25 cellular contexts compared by ENCODE assay signal in the genomic region with DNA sequence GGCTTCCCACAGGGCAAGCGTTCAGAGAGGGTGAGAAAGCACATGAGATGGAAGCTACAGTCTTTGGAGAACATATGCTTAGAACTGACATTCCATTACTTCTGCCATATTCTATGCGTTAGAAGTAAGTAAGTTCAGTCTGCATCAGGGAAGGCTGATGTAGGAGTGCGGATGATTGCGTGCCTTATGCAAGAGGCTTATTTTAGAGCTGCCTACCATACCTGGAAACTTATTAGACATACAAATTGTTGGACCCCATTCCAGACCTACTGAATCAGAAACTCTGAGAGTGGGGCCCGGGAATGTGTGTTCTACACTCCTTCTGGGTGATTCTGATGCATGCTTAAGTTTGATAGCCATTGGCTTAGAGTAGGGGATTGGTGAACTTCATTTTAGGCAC.
"Had no signal": no experiment of that assay in that cellular context is flagged by ENCODE, and none has a peak within 500 bp of the region (broad histone marks: within the 10 kb centered on the region; RNA-seq: fewer than 3 reads in every experiment).

No MANE protein-coding gene starts in this region.

- H3K9me3 Mint-ChIP-seq: naive thymus-derived CD4-positive, alpha-beta T cell; natural killer cell; nephron; stimulated activated effector memory CD8-positive, alpha-beta T cell treated with anti-CD3 and anti-CD28 coated beads, Interleukin-12 subunit alpha, Interleukin-12 subunit beta, amount 100 ng/mL, for 72 hours; stimulated activated naive B cell treated with anti-CD40 and anti-IgM and Interleukin-4, amounts not matched to agents 10 μg/mL and 1 μg/mL and 100 μg/mL, for 72 hours; stimulated activated naive CD8-positive, alpha-beta T cell treated with anti-CD3 and anti-CD28 coated beads, Interleukin-15, Interleukin-2, amounts not matched to agents 100 ng/mL and 50 ng/mL, for 24 hours had no signal

- H3K27me3 ChIP-seq: neutrophil, pancreas, right lobe of liver, sigmoid colon, stomach, thyroid gland, tibial nerve, upper lobe of left lung, vagina had no signal

- H3K4me3 ChIP-seq: pancreas, psoas muscle, right lobe of liver, sigmoid colon, stomach, thoracic aorta, thyroid gland, tibial nerve, upper lobe of left lung, vagina had no signal

- H3K36me3 Mint-ChIP-seq: natural killer cell; stimulated activated effector memory CD8-positive, alpha-beta T cell treated with anti-CD3 and anti-CD28 coated beads, Interleukin-12 subunit alpha, Interleukin-12 subunit beta, amount 100 ng/mL, for 72 hours; stimulated activated naive B cell treated with anti-CD40 and anti-IgM and Interleukin-4, amounts not matched to agents 10 μg/mL and 1 μg/mL and 100 μg/mL, for 72 hours had no signal

- H3K36me3 ChIP-seq: neutrophil, pancreas, right lobe of liver, sigmoid colon, stomach, thoracic aorta, thyroid gland, tibial nerve, upper lobe of left lung, vagina had no signal

- FAIRE-seq: pancreas, small intestine had no signal

- H3K4me1 ChIP-seq: psoas muscle, right lobe of liver, vagina had no signal

- H3K27ac Mint-ChIP-seq: naive thymus-derived CD4-positive, alpha-beta T cell; natural killer cell; nephron; stimulated activated effector memory CD8-positive, alpha-beta T cell treated with anti-CD3 and anti-CD28 coated beads, Interleukin-12 subunit alpha, Interleukin-12 subunit beta, amount 100 ng/mL, for 72 hours; stimulated activated naive B cell treated with anti-CD40 and anti-IgM and Interleukin-4, amounts not matched to agents 10 μg/mL and 1 μg/mL and 100 μg/mL, for 72 hours; stimulated activated naive CD8-positive, alpha-beta T cell treated with anti-CD3 and anti-CD28 coated beads, Interleukin-15, Interleukin-2, amounts not matched to agents 100 ng/mL and 50 ng/mL, for 24 hours had no signal

- H3K9me3 ChIP-seq: neutrophil, pancreas, psoas muscle, right lobe of liver, sigmoid colon, stomach, thoracic aorta, thyroid gland, tibial nerve, upper lobe of left lung, vagina had no signal

- H3K27ac ChIP-seq: neutrophil, psoas muscle, right lobe of liver, sigmoid colon, stomach, thoracic aorta, thyroid gland, tibial nerve, upper lobe of left lung, vagina had no signal

- H3K4me1 Mint-ChIP-seq: stimulated activated effector memory CD8-positive, alpha-beta T cell treated with anti-CD3 and anti-CD28 coated beads, Interleukin-12 subunit alpha, Interleukin-12 subunit beta, amount 100 ng/mL, for 72 hours; stimulated activated naive B cell treated with anti-CD40 and anti-IgM and Interleukin-4, amounts not matched to agents 10 μg/mL and 1 μg/mL and 100 μg/mL, for 72 hours had no signal

- ATAC-seq: naive thymus-derived CD4-positive, alpha-beta T cell; natural killer cell; pancreas; psoas muscle; right cardiac atrium; right lobe of liver; stimulated activated effector memory CD8-positive, alpha-beta T cell treated with anti-CD3 and anti-CD28 coated beads, Interleukin-12 subunit alpha, Interleukin-12 subunit beta, amount 100 ng/mL, for 72 hours; stimulated activated naive B cell treated with anti-CD40 and anti-IgM and Interleukin-4, amounts not matched to agents 10 μg/mL and 1 μg/mL and 100 μg/mL, for 72 hours had no signal

- H3K4me3 Mint-ChIP-seq: naive thymus-derived CD4-positive, alpha-beta T cell; natural killer cell; nephron; stimulated activated effector memory CD8-positive, alpha-beta T cell treated with anti-CD3 and anti-CD28 coated beads, Interleukin-12 subunit alpha, Interleukin-12 subunit beta, amount 100 ng/mL, for 72 hours; stimulated activated naive B cell treated with anti-CD40 and anti-IgM and Interleukin-4, amounts not matched to agents 10 μg/mL and 1 μg/mL and 100 μg/mL, for 72 hours; stimulated activated naive CD8-positive, alpha-beta T cell treated with anti-CD3 and anti-CD28 coated beads, Interleukin-15, Interleukin-2, amounts not matched to agents 100 ng/mL and 50 ng/mL, for 24 hours had no signal

- DNase-seq: naive thymus-derived CD4-positive, alpha-beta T cell; natural killer cell; nucleus accumbens; pancreas; psoas muscle; right cardiac atrium; right lobe of liver; sigmoid colon; small intestine; stimulated activated CD4-positive, alpha-beta T cell treated with anti-CD3 and anti-CD28 coated beads, Interleukin-15, amount 100 ng/mL, for 24 hours; stimulated activated CD4-positive, alpha-beta T cell treated with anti-CD3 and anti-CD28 coated beads, Interleukin-2, amount 100 ng/mL, for 24 hours; stimulated activated CD4-positive, alpha-beta T cell treated with anti-CD3 and anti-CD28 coated beads, Interleukin-2, amount 100 ng/mL, for 48 hours; stimulated activated CD4-positive, alpha-beta T cell treated with anti-CD3 and anti-CD28 coated beads, Interleukin-4, amount 100 ng/mL, for 24 hours; stimulated activated naive B cell treated with anti-CD40 and anti-IgM and Interleukin-4, amounts not matched to agents 10 μg/mL and 1 μg/mL and 100 μg/mL, for 72 hours; stimulated activated naive CD4-positive, alpha-beta T cell treated with Interleukin-2 at 50 U/mL for 16 hours; stomach; thyroid gland; upper lobe of left lung had no signal

- H3K27me3 Mint-ChIP-seq: stimulated activated naive B cell treated with anti-CD40 and anti-IgM and Interleukin-4, amounts not matched to agents 10 μg/mL and 1 μg/mL and 100 μg/mL, for 72 hours; stimulated activated naive CD8-positive, alpha-beta T cell treated with anti-CD3 and anti-CD28 coated beads, Interleukin-15, Interleukin-2, amounts not matched to agents 100 ng/mL and 50 ng/mL, for 24 hours had no signal
